Comparison of ENCODE assay signal across 9 cellular contexts in genomic region chr10:14942147-14942928, GRCh38. TPM values are rescaled to one million over a fixed set of nuclear protein-coding genes. Genes with fewer than 3 reads are reported as not detected.
A peak's percentile ranks its signal among the peaks of the same experiment; 100 is the strongest.
DNase-seq lines count a peak whose midpoint lies in the region; ATAC-seq lines count a peak whose summit lies in the region.
"Not testable (repeated sequence)": the region's sequence is repeated elsewhere in the genome, so short reads cannot be mapped to it uniquely, and the experiment has no call there.
"Had no signal": no experiment of that assay in that cellular context is flagged by ENCODE, and none has a peak within 500 bp of the region (broad histone marks: within the 10 kb centered on the region; RNA-seq: fewer than 3 reads in every experiment).

No MANE protein-coding gene starts in this region.

- CTCF ChIA-PET in activated CD4-positive, alpha-beta T cell treated with anti-CD3 and anti-CD28 coated beads, Interleukin-2, amount 10 ng/mL, durations not matched to agents 7 days and 5 days (lab: Charles Lee): not testable (repeated sequence)

- H3K4me1 ChIP-seq in esophagus (ENCODE audit: control insufficient read depth in 2 of 2, insufficient read depth in 2 of 2, low read length in 1 of 2): not testable (repeated sequence)

- H3K9me3 Mint-ChIP-seq in activated CD4-positive, alpha-beta T cell treated with anti-CD3 and anti-CD28 coated beads, Interleukin-2, amount 10 ng/mL, durations not matched to agents 7 days and 5 days: not testable (repeated sequence)

- H3K4me3 Mint-ChIP-seq in activated CD4-positive, alpha-beta T cell treated with anti-CD3 and anti-CD28 coated beads, Interleukin-2, amount 10 ng/mL, durations not matched to agents 7 days and 5 days: not testable (repeated sequence)

- DNase-seq in activated CD4-positive, alpha-beta T cell treated with anti-CD3 and anti-CD28 coated beads, Interleukin-2, amount 10 ng/mL, durations not matched to agents 7 days and 5 days: not testable (repeated sequence)

- peaks cover 22% of the 10 kb centered on the region for H3K4me1 Mint-ChIP-seq in activated CD4-positive, alpha-beta T cell treated with anti-CD3 and anti-CD28 coated beads, Interleukin-2, amount 10 ng/mL, durations not matched to agents 7 days and 5 days

- not testable (repeated sequence) for H3K9me3 ChIP-seq in esophagus (ENCODE audit: control insufficient read depth in 2 of 2, insufficient read depth in 1 of 2, low read depth in 1 of 2, low read length in 1 of 2)

- POLR2A ChIA-PET in activated CD4-positive, alpha-beta T cell treated with anti-CD3 and anti-CD28 coated beads, Interleukin-2, amount 10 ng/mL, durations not matched to agents 7 days and 5 days (lab: Charles Lee): not testable (repeated sequence)

- H3K27me3 Mint-ChIP-seq in activated CD4-positive, alpha-beta T cell treated with anti-CD3 and anti-CD28 coated beads, Interleukin-2, amount 10 ng/mL, durations not matched to agents 7 days and 5 days: not testable (repeated sequence)

- H3K4me3 ChIP-seq in esophagus (ENCODE audit: low read depth in 1 of 2, low read length in 2 of 2): not testable (repeated sequence)

- H3K27ac Mint-ChIP-seq in activated CD4-positive, alpha-beta T cell treated with anti-CD3 and anti-CD28 coated beads, Interleukin-2, amount 10 ng/mL, durations not matched to agents 7 days and 5 days: peak overlapping the region; percentile 60

- peak overlapping the region; percentile 33 to 79 for H3K27ac ChIP-seq in esophagus (ENCODE audit: low read depth in 2 of 2, low read length in 1 of 2)

- 67 to 74% methylated on average over 16 of the region's 16 CpGs for WGBS in esophagus, 2 donors

- H3K36me3 Mint-ChIP-seq in activated CD4-positive, alpha-beta T cell treated with anti-CD3 and anti-CD28 coated beads, Interleukin-2, amount 10 ng/mL, durations not matched to agents 7 days and 5 days (ENCODE audit: low read depth): peaks cover 55% of the 10 kb centered on the region

- not testable (repeated sequence) for H3K27me3 ChIP-seq in esophagus (ENCODE audit: control insufficient read depth in 1 of 2, insufficient read depth in 2 of 2, low read length in 2 of 2)

- ATAC-seq in GM18861 (IDR thresholded peaks at IDR 0.05; ENCODE audit: unreplicated experiment): peak; percentile 83
- ATAC-seq in GM19467 (IDR thresholded peaks at IDR 0.05; ENCODE audit: unreplicated experiment): peak; percentile 86
- ATAC-seq in HG02571 (IDR thresholded peaks at IDR 0.05; ENCODE audit: unreplicated experiment): peak; percentile 93
- peak; percentile 72 for ATAC-seq in HG03064 (IDR thresholded peaks at IDR 0.05; ENCODE audit: low read depth, unreplicated experiment)
- peak; percentile 76 for ATAC-seq in HG03520 (IDR thresholded peaks at IDR 0.05; ENCODE audit: unreplicated experiment)

- H3K36me3 ChIP-seq in esophagus (ENCODE audit: control insufficient read depth in 2 of 2, insufficient read depth in 2 of 2, low read length in 1 of 2): peaks cover 0 to 13% of the 10 kb centered on the region in 2 donors

RNA-seq across cellular contexts. Expression of gene DCLRE1C, which starts 11.6 kb away (rescaled TPM):
- total RNA-seq in activated CD4-positive, alpha-beta T cell treated with anti-CD3 and anti-CD28 coated beads, Interleukin-2, amount 10 ng/mL, durations not matched to agents 7 days and 5 days: 10 to 100 TPM; 60.4 to 66.2 TPM
- 1 to 10 TPM; 5.7 to 6.5 TPM for polyA plus RNA-seq in esophagus

RNA-seq across cellular contexts. Expression of gene MEIG1, which starts 16.9 kb away (rescaled TPM):
- total RNA-seq in activated CD4-positive, alpha-beta T cell treated with anti-CD3 and anti-CD28 coated beads, Interleukin-2, amount 10 ng/mL, durations not matched to agents 7 days and 5 days: under 1 TPM; 0.71 to 0.82 TPM
- polyA plus RNA-seq in esophagus: under 1 TPM in 1 of 2 donors, not detected in 1; 0.16 TPM
- total RNA-seq: psoas muscle, stomach had no signal
